ENCODE assay signal across 8 cellular contexts in genomic region chr5:147453901-147454814, GRCh38. TPM values are rescaled to one million over a fixed set of nuclear protein-coding genes. Genes with fewer than 3 reads are reported as not detected.
DNase-seq lines count a peak whose midpoint lies in the region; ATAC-seq and TF ChIP-seq lines count a peak whose summit lies in the region.

No MANE protein-coding gene starts in this region.

- POLR2A ChIA-PET in AG04449 (lab: Yijun Ruan, JAX), result interaction anchor here (0.9 to 1.5 kb wide), 5 partner anchors 19 to 111 kb away, joined by 4 to 7 read pairs (median 4); partner anchors contain the start of gene DPYSL3
- POLR2A ChIA-PET in activated CD4-positive, alpha-beta T cell treated with anti-CD3 and anti-CD28 coated beads for 36 hours (lab: Charles Lee), result no interaction called here

- peaks cover 9% of the 10 kb centered on the region for H3K4me1 Mint-ChIP-seq in activated CD4-positive, alpha-beta T cell treated with anti-CD3 and anti-CD28 coated beads for 36 hours
- H3K4me1 Mint-ChIP-seq in chondrocyte (ENCODE audit: low read depth), result peaks cover 38% of the 10 kb centered on the region

- H3K4me3 Mint-ChIP-seq in activated CD4-positive, alpha-beta T cell treated with anti-CD3 and anti-CD28 coated beads for 36 hours, result peak overlapping the region; percentile 69
- peak overlapping the region; percentile 97 for H3K4me3 Mint-ChIP-seq in chondrocyte (ENCODE audit: unreplicated experiment)

- intact Hi-C loops in activated CD4-positive, alpha-beta T cell treated with anti-CD3 and anti-CD28 coated beads for 36 hours (cut with DNase I, micrococcal nuclease), result loop anchor here (1.0 to 5.0 kb wide), 5 partner anchors 105 to 368 kb away; no protein-coding TSS in a partner anchor

- no peaks in the 10 kb centered on the region for H3K36me3 Mint-ChIP-seq in activated CD4-positive, alpha-beta T cell treated with anti-CD3 and anti-CD28 coated beads for 36 hours (ENCODE audit: low read depth)
- peaks cover 1% of the 10 kb centered on the region for H3K36me3 Mint-ChIP-seq in chondrocyte (ENCODE audit: low read depth)

- H3K27me3 Mint-ChIP-seq in activated CD4-positive, alpha-beta T cell treated with anti-CD3 and anti-CD28 coated beads for 36 hours, result peaks cover 72% of the 10 kb centered on the region
- no peaks in the 10 kb centered on the region for H3K27me3 Mint-ChIP-seq in chondrocyte (ENCODE audit: low read depth)

- H3K27ac Mint-ChIP-seq in activated CD4-positive, alpha-beta T cell treated with anti-CD3 and anti-CD28 coated beads for 36 hours, result no peak overlapping the region
- peak overlapping the region; percentile 93 for H3K27ac Mint-ChIP-seq in chondrocyte (ENCODE audit: unreplicated experiment)

- H3K27me3 ChIP-seq in layer of hippocampus (ENCODE audit: control insufficient read depth, insufficient read depth, low read length), result peaks cover 2% of the 10 kb centered on the region

- DNase-seq in AG04449 (ENCODE audit: low read depth, low spot score) (no peak), NCI-H2196 treated with DMSO at 0.1 percent for 48 hours (lab: John Stamatoyannopoulos, UW; ENCODE audit: unreplicated experiment) (peak; percentile 83), chondrocyte (ENCODE audit: low spot score) (no peak)
- peak; percentile 85 for DNase-seq in activated CD4-positive, alpha-beta T cell treated with anti-CD3 and anti-CD28 coated beads for 36 hours
- peak; percentile 24 to 66 for DNase-seq in stimulated activated CD4-positive, alpha-beta T cell treated with anti-CD3 and anti-CD28 coated beads, Interleukin-15, amount 100 ng/mL, for 48 hours (ENCODE audit: low read depth in 2 of 2)

- ATAC-seq in GM18870 (IDR thresholded peaks at IDR 0.05; ENCODE audit: unreplicated experiment) (peak; percentile 68), HG03135 (IDR thresholded peaks at IDR 0.05; ENCODE audit: unreplicated experiment) (peak; percentile 79)
- ATAC-seq in activated CD4-positive, alpha-beta T cell treated with anti-CD3 and anti-CD28 coated beads for 36 hours, result peak; percentile 82

- H3K27ac ChIP-seq in layer of hippocampus (ENCODE audit: low read depth, low read length), result peak overlapping the region; percentile 68

- no peaks in the 10 kb centered on the region for H3K9me3 Mint-ChIP-seq in activated CD4-positive, alpha-beta T cell treated with anti-CD3 and anti-CD28 coated beads for 36 hours (ENCODE audit: low read depth)
- no peaks in the 10 kb centered on the region for H3K9me3 Mint-ChIP-seq in chondrocyte (ENCODE audit: low read depth)

- CTCF ChIA-PET in AG04449 (lab: Yijun Ruan, JAX), result interaction anchor here (0.6 to 12.0 kb wide), 47 partner anchors 8 to 135 kb away, joined by 3 to 167 read pairs (median 4); no protein-coding TSS in a partner anchor
- CTCF ChIA-PET in activated CD4-positive, alpha-beta T cell treated with anti-CD3 and anti-CD28 coated beads for 36 hours (lab: Charles Lee), result interaction anchor here (0.8 kb wide), 1 partner anchor 14 kb away, joined by 3 read pairs; no protein-coding TSS in a partner anchor

- H3K4me3 ChIP-seq in AG04449 (ENCODE audit: low read depth, low read length), result peak overlapping the region; percentile 81

- TF ChIP-seq CTCF in AG04449 (IDR thresholded peaks at IDR 0.05; ENCODE audit: insufficient read depth, low read length, missing control alignments), result peak; percentile 86
- peak; percentile 96 for TF ChIP-seq CTCF in chondrocyte (IDR thresholded peaks at IDR 0.05)

RNA-seq across cellular contexts. Expression of gene DPYSL3, which starts 55.7 kb away (rescaled TPM):
- under 1 TPM; 0.16 to 0.18 TPM for total RNA-seq in activated CD4-positive, alpha-beta T cell treated with anti-CD3 and anti-CD28 coated beads for 36 hours
- 60.2 to 63.1 TPM (median 60.4 TPM) in 3 replicates for total RNA-seq in chondrocyte

Comparison
In these comparisons a context has a peak if more than half of its experiments do, and no peak if none do; other contexts are left out.
1. DNase-seq: peak in NCI-H2196 treated with DMSO at 0.1 percent for 48 hours (single experiment), activated CD4-positive, alpha-beta T cell treated with anti-CD3 and anti-CD28 coated beads for 36 hours (single experiment) and stimulated activated CD4-positive, alpha-beta T cell treated with anti-CD3 and anti-CD28 coated beads, Interleukin-15, amount 100 ng/mL, for 48 hours (2 of 2); none in AG04449 (single experiment) and chondrocyte (single experiment).
2. RNA of gene DPYSL3, which starts 55.7 kb away (total RNA-seq): 60.2 to 63.1 TPM in chondrocyte; 0.16 to 0.18 TPM in activated CD4-positive, alpha-beta T cell treated with anti-CD3 and anti-CD28 coated beads for 36 hours; every median in the first group is over 10 times any median in the second.
3. Peak in every context shown above with its lines, with median percentiles within 50 percentile points of each other: ATAC-seq.